Comparison of ENCODE assay signal across 1 cellular context in genomic region chr5:35185518-35185917, GRCh38.
TF ChIP-seq lines count a peak whose summit lies in the region.

No MANE protein-coding gene starts in this region.

TF ChIP-seq in HepG2, 621 proteins besides CTCF, POLR2A, EP300 and RAD21 (continued from another document and continues in another):
- TF ChIP-seq HNF1A (IDR thresholded peaks at IDR 0.05; ENCODE audit: low read depth) (peak; percentile 87), HNF1A (CRISPR knock-in tag; IDR thresholded peaks at IDR 0.05; ENCODE audit: borderline replicate concordance) (peak; percentile 76), RFX3 (CRISPR knock-in tag; IDR thresholded peaks at IDR 0.05) (peak; percentile 71), HNF1B (CRISPR knock-in tag; IDR thresholded peaks at IDR 0.05) (peak; percentile 74), ZBTB3 (CRISPR knock-in tag; IDR thresholded peaks at IDR 0.05; ENCODE audit: borderline replicate concordance, low read depth) (no peak), ZNF570 (CRISPR knock-in tag; IDR thresholded peaks at IDR 0.05; ENCODE audit: borderline replicate concordance) (no peak), SOX13 (IDR thresholded peaks at IDR 0.05) (no peak), SOX13 (CRISPR knock-in tag; conservative IDR thresholded peaks at IDR 0.05 in 1 of 2, IDR thresholded peaks at IDR 0.05 in 1 of 2) (0 out of 4 replicates have a peak, but pooled peaks of 1 of the 2 experiments have one; percentile 15), ZMYM4 (CRISPR knock-in tag; IDR thresholded peaks at IDR 0.05) (peak; percentile 39; the same call in 1 of the 2 replicates), HNRNPUL1 (IDR thresholded peaks at IDR 0.05; ENCODE audit: low read depth, low read length) (peak; percentile 72; the same call in 1 of the 2 replicates), ZBTB40 (IDR thresholded peaks at IDR 0.05) (no peak), ZBTB40 (CRISPR knock-in tag; IDR thresholded peaks at IDR 0.05) (no peak), ZNF773 (CRISPR knock-in tag; IDR thresholded peaks at IDR 0.05; ENCODE audit: borderline replicate concordance) (no peak), ARID5B (CRISPR knock-in tag; IDR thresholded peaks at IDR 0.05) (peak; percentile 28), SAP130 (CRISPR knock-in tag; IDR thresholded peaks at IDR 0.05; ENCODE audit: low read depth) (0 out of 2 replicates have a peak, but pooled peaks have one; percentile 28), SOX6 (IDR thresholded peaks at IDR 0.05) (no peak), SOX6 (CRISPR knock-in tag; IDR thresholded peaks at IDR 0.05) (peak; percentile 32; the same call in 1 of the 2 replicates), PRDM10 (CRISPR knock-in tag; IDR thresholded peaks at IDR 0.05; ENCODE audit: low read depth) (peak; percentile 59; the same call in 1 of the 2 replicates), PAXIP1 (CRISPR knock-in tag; conservative IDR thresholded peaks at IDR 0.05) (peak; percentile 37), ZFX (CRISPR knock-in tag; IDR thresholded peaks at IDR 0.05; ENCODE audit: low read depth) (peak; percentile 70), ZNF589 (CRISPR knock-in tag; conservative IDR thresholded peaks at IDR 0.05) (no peak), ZNF292 (CRISPR knock-in tag; IDR thresholded peaks at IDR 0.05; ENCODE audit: borderline replicate concordance, low read depth) (peak; percentile 31; the same call in 1 of the 2 replicates), LCORL (IDR thresholded peaks at IDR 0.05) (no peak), LCORL (CRISPR knock-in tag; IDR thresholded peaks at IDR 0.05) (0 out of 2 replicates have a peak, but pooled peaks have one; percentile 5), GATAD2A (CRISPR knock-in tag; IDR thresholded peaks at IDR 0.05) (peak; percentile 46; the same call in 1 of the 2 replicates), TGIF2 (CRISPR knock-in tag; IDR thresholded peaks at IDR 0.05) (no peak), SNAI1 (CRISPR knock-in tag; IDR thresholded peaks at IDR 0.05; ENCODE audit: borderline replicate concordance) (no peak), ZNF7 (CRISPR knock-in tag; IDR thresholded peaks at IDR 0.05) (no peak)
